In genomic region chr7:130420943-130421578, GRCh38 we compare ENCODE assay signal across 13 cellular contexts. TPM values are rescaled to one million over a fixed set of nuclear protein-coding genes. Genes with fewer than 3 reads are reported as not detected.
A peak's percentile ranks its signal among the peaks of the same experiment; 100 is the strongest.
DNase-seq lines count a peak whose midpoint lies in the region; ATAC-seq and TF ChIP-seq lines count a peak whose summit lies in the region.
"Had no signal": no experiment of that assay in that cellular context is flagged by ENCODE, and none has a peak within 500 bp of the region (broad histone marks: within the 10 kb centered on the region; RNA-seq: fewer than 3 reads in every experiment).

No MANE protein-coding gene starts in this region.

- DNase-seq in DMS79 treated with DMSO at 0.1 percent for 48 hours (lab: John Stamatoyannopoulos, UW) (peak; percentile 93), NCI-H69 (lab: John Stamatoyannopoulos, UW) (peak; percentile 72), neural progenitor cell (ENCODE audit: low spot score) (no peak), T-cell (no peak), activated gamma-delta T cell (lab: John Stamatoyannopoulos, UW) (no peak)
- DNase-seq: left ventricle myocardium inferior, retina, uterus had no signal

- H3K27me3 ChIP-seq in endocrine pancreas (ENCODE audit: control insufficient read depth, insufficient read depth, low read length) = no peaks in the 10 kb centered on the region
- no peaks in the 10 kb centered on the region for H3K27me3 ChIP-seq in neural progenitor cell
- H3K27me3 ChIP-seq: uterus had no signal

- no peaks in the 10 kb centered on the region for H3K36me3 ChIP-seq in endocrine pancreas (ENCODE audit: control insufficient read depth, insufficient read depth, low read length)
- no peaks in the 10 kb centered on the region for H3K36me3 ChIP-seq in neural progenitor cell
- H3K36me3 ChIP-seq: left ventricle myocardium inferior, uterus had no signal

- H3K9me3 Mint-ChIP-seq in neural progenitor cell (no peaks in the 10 kb centered on the region), T-cell (no peaks in the 10 kb centered on the region)
- H3K9me3 Mint-ChIP-seq in stimulated activated memory B cell treated with anti-CD40 and anti-IgM and Interleukin-4, amounts not matched to agents 10 μg/mL and 1 μg/mL and 100 μg/mL, for 72 hours = no peaks in the 10 kb centered on the region
- H3K9me3 Mint-ChIP-seq: central memory CD8-positive, alpha-beta T cell had no signal

- H3K9ac ChIP-seq in endocrine pancreas (ENCODE audit: control insufficient read depth, insufficient read depth, low read length) (no peak overlapping the region), neural progenitor cell (no peak overlapping the region)

- H3F3A ChIP-seq in neural progenitor cell (ENCODE audit: low read depth) = peaks cover 4% of the 10 kb centered on the region

- CTCF ChIA-PET in T-cell (lab: Charles Lee) = no interaction called here

- no peak for ATAC-seq in T-cell (replicated peaks in 1 of 4)
- ATAC-seq in stimulated activated memory B cell treated with anti-CD40 and anti-IgM and Interleukin-4, amounts not matched to agents 10 μg/mL and 1 μg/mL and 100 μg/mL, for 72 hours = no peak

- no peak for TF ChIP-seq CTCF in neural progenitor cell (IDR thresholded peaks at IDR 0.05)

- H3K4me3 ChIP-seq in endocrine pancreas (ENCODE audit: control insufficient read depth, insufficient read depth, low read length) = peak overlapping the region; percentile 53
- no peak overlapping the region for H3K4me3 ChIP-seq in neural progenitor cell
- H3K4me3 ChIP-seq: left ventricle myocardium inferior, uterus had no signal

- no peaks in the 10 kb centered on the region for H3K79me2 ChIP-seq in neural progenitor cell (ENCODE audit: low read depth)

- no peak overlapping the region for H3K4me3 Mint-ChIP-seq in neural progenitor cell
- peak overlapping the region in 1 of 3 donors; percentile 64 for H3K4me3 Mint-ChIP-seq in T-cell
- no peak overlapping the region for H3K4me3 Mint-ChIP-seq in stimulated activated memory B cell treated with anti-CD40 and anti-IgM and Interleukin-4, amounts not matched to agents 10 μg/mL and 1 μg/mL and 100 μg/mL, for 72 hours
- H3K4me3 Mint-ChIP-seq: central memory CD8-positive, alpha-beta T cell had no signal

- peak overlapping the region; percentile 38 for H3K4me2 ChIP-seq in neural progenitor cell

- H3K36me3 Mint-ChIP-seq in neural progenitor cell = peaks cover 8% of the 10 kb centered on the region
- H3K36me3 Mint-ChIP-seq in T-cell = no peaks in the 10 kb centered on the region
- H3K36me3 Mint-ChIP-seq in stimulated activated memory B cell treated with anti-CD40 and anti-IgM and Interleukin-4, amounts not matched to agents 10 μg/mL and 1 μg/mL and 100 μg/mL, for 72 hours = peaks cover 6% of the 10 kb centered on the region

- no peak overlapping the region for H2AFZ ChIP-seq in neural progenitor cell (replicated peaks)

- POLR2A ChIA-PET in T-cell (lab: Charles Lee) = interaction anchor here in 1 of 2 donors (0.6 kb wide), 1 partner anchor 19 kb away, joined by 8 read pairs; no protein-coding TSS in a partner anchor

- no peaks in the 10 kb centered on the region for H4K20me1 ChIP-seq in neural progenitor cell (ENCODE audit: low read depth)

- H3K4me1 ChIP-seq in endocrine pancreas (ENCODE audit: control insufficient read depth, insufficient read depth, low read length) (peaks cover 27% of the 10 kb centered on the region), neural progenitor cell (peaks cover 41% of the 10 kb centered on the region)
- H3K4me1 ChIP-seq: left ventricle myocardium inferior, uterus had no signal

- peak overlapping the region; percentile 19 for H3K27ac Mint-ChIP-seq in neural progenitor cell
- H3K27ac Mint-ChIP-seq in T-cell = peak overlapping the region in 1 of 2 donors; percentile 88
- no peak overlapping the region for H3K27ac Mint-ChIP-seq in stimulated activated memory B cell treated with anti-CD40 and anti-IgM and Interleukin-4, amounts not matched to agents 10 μg/mL and 1 μg/mL and 100 μg/mL, for 72 hours

- peaks cover 3% of the 10 kb centered on the region for H3K27me3 Mint-ChIP-seq in neural progenitor cell (ENCODE audit: insufficient read depth, low read depth)
- no peaks in the 10 kb centered on the region for H3K27me3 Mint-ChIP-seq in T-cell
- H3K27me3 Mint-ChIP-seq in stimulated activated memory B cell treated with anti-CD40 and anti-IgM and Interleukin-4, amounts not matched to agents 10 μg/mL and 1 μg/mL and 100 μg/mL, for 72 hours = no peaks in the 10 kb centered on the region
- H3K27me3 Mint-ChIP-seq: central memory CD8-positive, alpha-beta T cell had no signal

- H3K4me1 Mint-ChIP-seq in neural progenitor cell = peaks cover 39% of the 10 kb centered on the region
- H3K4me1 Mint-ChIP-seq in T-cell = peaks cover 62 to 77% (median 76%) of the 10 kb centered on the region in 3 donors
- H3K4me1 Mint-ChIP-seq in stimulated activated memory B cell treated with anti-CD40 and anti-IgM and Interleukin-4, amounts not matched to agents 10 μg/mL and 1 μg/mL and 100 μg/mL, for 72 hours = no peaks in the 10 kb centered on the region

- peak overlapping the region; percentile 32 for H3K27ac ChIP-seq in neural progenitor cell
- H3K27ac ChIP-seq: left ventricle myocardium inferior, uterus had no signal

- H3K9me3 ChIP-seq in endocrine pancreas (ENCODE audit: control insufficient read depth, low read length) = no peaks in the 10 kb centered on the region
- no peaks in the 10 kb centered on the region for H3K9me3 ChIP-seq in neural progenitor cell (ENCODE audit: low read depth)
- H3K9me3 ChIP-seq: left ventricle myocardium inferior, uterus had no signal

RNA-seq across cellular contexts. Expression of gene CEP41, which starts 19.8 kb away (rescaled TPM):
- total RNA-seq in neural progenitor cell (ENCODE audit: low replicate concordance) (14.5 and 16.5 TPM in 2 replicates), T-cell (10 to 100 TPM in 1 of 5 donors, 1 to 10 TPM in 4; 6.3 to 13.6 (median 9.2) TPM)

RNA-seq across cellular contexts. Expression of gene CPA1, which starts 40.8 kb away (rescaled TPM):
- total RNA-seq in neural progenitor cell (ENCODE audit: low replicate concordance) = not detected in 2 replicates
- 10 to 100 TPM in 3 of 5 donors, not detected in 2; 15.8 to 22.5 (median 16.0) TPM for total RNA-seq in T-cell
- total RNA-seq: frontal cortex; left ventricle myocardium inferior; T-helper 2 cell treated with Interferon-gamma antibody and Interleukin-4, amounts not matched to agents 100 ng/mL and 5 ng/mL, for 36 hours had no signal

Comparison
In these comparisons a context has a peak if more than half of its experiments do, and no peak if none do; other contexts are left out.
1. DNase-seq: peak in DMS79 treated with DMSO at 0.1 percent for 48 hours (single experiment) and NCI-H69 (single experiment); none in neural progenitor cell (single experiment), T-cell (0 of 34) and activated gamma-delta T cell (single experiment).